ENCODE assay signal across 13 cellular contexts in genomic region chr3:189824629-189825312, GRCh38.
DNase-seq lines count a peak whose midpoint lies in the region; ATAC-seq and TF ChIP-seq lines count a peak whose summit lies in the region.
"Had no signal": no experiment of that assay in that cellular context is flagged by ENCODE, and none has a peak within 500 bp of the region (broad histone marks: within the 10 kb centered on the region; RNA-seq: fewer than 3 reads in every experiment).

No MANE protein-coding gene starts in this region.

- in situ Hi-C loops in IMR-90 (cut with MboI; ENCODE audit: low sequenced_read_pairs) (no loop called here), mammary epithelial cell (cut with MboI; ENCODE audit: low sequenced_read_pairs in 2 of 2) (no loop called here)

- no peak overlapping the region for H4K5ac ChIP-seq in IMR-90 (ENCODE audit: low read depth, low read length)

- H3K9me3 Mint-ChIP-seq in mesothelial cell of epicardium: peaks cover 3% of the 10 kb centered on the region
- H3K9me3 Mint-ChIP-seq: activated T-helper 1 cell treated with anti-CD3 and anti-CD28 coated beads, Interleukin-12 subunit alpha, Interleukin-12 subunit beta, Interleukin-2, Interleukin-4 antibody, amounts not matched to agents 30 ng/mL and 10 ng/mL and 1 ng/mL, durations not matched to agents 14 hours and 24 hours and 36 hours had no signal

- no peak overlapping the region for H3K18ac ChIP-seq in IMR-90 (ENCODE audit: low read depth, low read length)

- no peak for TF ChIP-seq CTCF in AG09319 (IDR thresholded peaks at IDR 0.05; ENCODE audit: low read depth, low read length)
- no peak for TF ChIP-seq CTCF in IMR-90 (conservative IDR thresholded peaks at IDR 0.05; ENCODE audit: low read depth, low read length)
- no peak for TF ChIP-seq CTCF in mammary epithelial cell (conservative IDR thresholded peaks at IDR 0.05 in 1 of 2, IDR thresholded peaks at IDR 0.05 in 1 of 2; ENCODE audit: extremely low read depth in 1 of 2, insufficient read depth in 1 of 2, low read depth in 1 of 2, low read length in 2 of 2)
- TF ChIP-seq CTCF in mesothelial cell of epicardium (IDR thresholded peaks at IDR 0.05; ENCODE audit: unreplicated experiment): no peak

- no peak overlapping the region for H2BK20ac ChIP-seq in IMR-90 (ENCODE audit: low read depth, low read length)

- H3K27me3 ChIP-seq in IMR-90 (ENCODE audit: control insufficient read depth, insufficient read depth, low read length) (no peaks in the 10 kb centered on the region), mammary epithelial cell (ENCODE audit: insufficient read depth, low read length) (no peaks in the 10 kb centered on the region)
- H3K27me3 ChIP-seq: spleen had no signal

- H2AFZ ChIP-seq in IMR-90 (replicated peaks; ENCODE audit: low read length, poor library complexity) (no peak overlapping the region), mammary epithelial cell (ENCODE audit: low read depth, low read length) (no peak overlapping the region)

- dilution Hi-C loops in IMR-90 (cut with HindIII; ENCODE audit: low sequenced_read_pairs, unreplicated experiment): no loop called here
- dilution Hi-C loops in mammary epithelial cell (cut with HindIII; ENCODE audit: low sequenced_read_pairs): no loop called here

- H3K4me2 ChIP-seq in IMR-90 (ENCODE audit: low read depth, low read length) (no peak overlapping the region), mammary epithelial cell (ENCODE audit: insufficient read depth, low read depth, low read length) (peak overlapping the region; percentile 76)

- no peak overlapping the region for H4K91ac ChIP-seq in IMR-90 (ENCODE audit: insufficient read depth, low read depth, low read length)

- no peak overlapping the region for H3K27ac ChIP-seq in IMR-90 (ENCODE audit: insufficient read depth, low read length)
- H3K27ac ChIP-seq in mammary epithelial cell (ENCODE audit: insufficient read depth, low read depth, low read length): peak overlapping the region; percentile 98
- H3K27ac ChIP-seq: lower lobe of right lung, spleen had no signal

- H3K4ac ChIP-seq in IMR-90 (ENCODE audit: low read depth, low read length): no peak overlapping the region

- no peak overlapping the region for H3K4me3 Mint-ChIP-seq in mesothelial cell of epicardium
- H3K4me3 Mint-ChIP-seq: activated T-helper 1 cell treated with anti-CD3 and anti-CD28 coated beads, Interleukin-12 subunit alpha, Interleukin-12 subunit beta, Interleukin-2, Interleukin-4 antibody, amounts not matched to agents 30 ng/mL and 10 ng/mL and 1 ng/mL, durations not matched to agents 14 hours and 24 hours and 36 hours had no signal

- no peak for TF ChIP-seq POLR2A in IMR-90 (IDR thresholded peaks at IDR 0.05; ENCODE audit: low read depth, low read length)

- peaks cover 57% of the 10 kb centered on the region for H3K4me1 Mint-ChIP-seq in mesothelial cell of epicardium

- H4K8ac ChIP-seq in IMR-90 (ENCODE audit: low read depth in 2 of 2, low read length in 2 of 2): no peak overlapping the region

- CTCF ChIA-PET in IMR-90 (lab: Yijun Ruan, JAX): no interaction called here
- CTCF ChIA-PET in mammary epithelial cell (lab: Charles Lee; ENCODE audit: low non-redundant PET): no interaction called here

- no peak overlapping the region for H2BK15ac ChIP-seq in IMR-90 (ENCODE audit: low read depth, low read length)

- DNase-seq in AG09319 (ENCODE audit: extremely low read depth, low read depth) (peak; percentile 7), IMR-90 (peak; percentile 91), mammary epithelial cell (peak; percentile 97), mesothelial cell of epicardium (ENCODE audit: low spot score in 2 of 2, unreplicated experiment in 2 of 2) (no peak), occipital lobe (lab: John Stamatoyannopoulos, UW) (no peak)
- DNase-seq: lower lobe of right lung; NCI-H774; spleen; stimulated activated naive CD4-positive, alpha-beta T cell had no signal

- H3K27me3 Mint-ChIP-seq in mesothelial cell of epicardium (ENCODE audit: low read depth): no peaks in the 10 kb centered on the region

- ATAC-seq in IMR-90 (ENCODE audit: low read depth) (peak; percentile 90), HG02763 (IDR thresholded peaks at IDR 0.05; ENCODE audit: unreplicated experiment) (no peak), GM19395 (IDR thresholded peaks at IDR 0.05; ENCODE audit: unreplicated experiment) (no peak), HG03045 (IDR thresholded peaks at IDR 0.05; ENCODE audit: unreplicated experiment) (no peak)
- ATAC-seq: lower lobe of right lung had no signal

- H3K9me3 ChIP-seq in IMR-90 (ENCODE audit: control insufficient read depth, insufficient read depth, low read length) (no peaks in the 10 kb centered on the region), mammary epithelial cell (replicated peaks; ENCODE audit: insufficient read depth, low read length) (no peaks in the 10 kb centered on the region)
- H3K9me3 ChIP-seq: lower lobe of right lung, spleen had no signal

- no peaks in the 10 kb centered on the region for H3K9me1 ChIP-seq in IMR-90 (ENCODE audit: insufficient read depth, low read length)

- H2AK9ac ChIP-seq in IMR-90 (replicated peaks; ENCODE audit: low read depth, low read length, poor library complexity): no peak overlapping the region

- H3K4me1 ChIP-seq in IMR-90 (ENCODE audit: control insufficient read depth, insufficient read depth, low read length) (no peaks in the 10 kb centered on the region; the same call in 1 of the 2 replicates), mammary epithelial cell (ENCODE audit: insufficient read depth, low read length) (peaks cover 48% of the 10 kb centered on the region)
- H3K4me1 ChIP-seq: lower lobe of right lung, spleen had no signal

- H2AK5ac ChIP-seq in IMR-90 (ENCODE audit: low read depth, low read length): no peak overlapping the region

- no peaks in the 10 kb centered on the region for H3K36me3 Mint-ChIP-seq in mesothelial cell of epicardium

- H3K79me1 ChIP-seq in IMR-90 (ENCODE audit: low read depth in 1 of 2, low read length in 2 of 2): no peaks in the 10 kb centered on the region

- H3K36me3 ChIP-seq in IMR-90 (ENCODE audit: control insufficient read depth, insufficient read depth, low read length): no peaks in the 10 kb centered on the region
- peaks cover 23% of the 10 kb centered on the region for H3K36me3 ChIP-seq in mammary epithelial cell (ENCODE audit: insufficient read depth, low read length)
- H3K36me3 ChIP-seq: lower lobe of right lung, spleen had no signal

- WGBS in IMR-90 (ENCODE audit: extremely low coverage in 2 of 2, insufficient read length in 1 of 2), 2 experiments: no CpG with 5 or more reads among the region's 5 CpGs
- 1% methylated on average over 5 of the region's 5 CpGs for WGBS in mammary epithelial cell (ENCODE audit: low coverage, missing lambda C conversion rate)

- H3K4me3 ChIP-seq in IMR-90 (ENCODE audit: insufficient read depth, low read depth, low read length): no peak overlapping the region
- peak overlapping the region in 2 of 3 experiments; percentile 27 to 31 for H3K4me3 ChIP-seq in mammary epithelial cell (replicated peaks in 1 of 3; ENCODE audit: insufficient read depth in 1 of 3, low read depth in 2 of 3, low read length in 3 of 3)
- H3K4me3 ChIP-seq: lower lobe of right lung, spleen had no signal

- H3K27ac Mint-ChIP-seq in mesothelial cell of epicardium: peak overlapping the region; percentile 85
- H3K27ac Mint-ChIP-seq: activated T-helper 1 cell treated with anti-CD3 and anti-CD28 coated beads, Interleukin-12 subunit alpha, Interleukin-12 subunit beta, Interleukin-2, Interleukin-4 antibody, amounts not matched to agents 30 ng/mL and 10 ng/mL and 1 ng/mL, durations not matched to agents 14 hours and 24 hours and 36 hours had no signal

- H3K79me2 ChIP-seq in mammary epithelial cell (ENCODE audit: insufficient read depth, low read length): peaks cover 79% of the 10 kb centered on the region

- no TSS peak for BruUV-seq in IMR-90 (replicated peaks; lab: Mats Ljungman, UMichigan)
- BruUV-seq in mammary epithelial cell (replicated peaks; lab: Mats Ljungman, UMichigan): TSS peak; percentile 5

- POLR2A ChIA-PET in IMR-90 (lab: Charles Lee; ENCODE audit: unreplicated experiment): no interaction called here

- H3K56ac ChIP-seq in IMR-90 (ENCODE audit: extremely low read depth, insufficient read depth, low read length): no peak overlapping the region

- no peak overlapping the region for H3K23ac ChIP-seq in IMR-90 (ENCODE audit: low read depth, low read length)

- intact Hi-C loops in IMR-90 (cut with micrococcal nuclease) (no loop called here), mammary epithelial cell (cut with micrococcal nuclease) (loop anchor here (1.0 to 2.0 kb wide), 2 partner anchors 10 to 38 kb away; no protein-coding TSS in a partner anchor)

- H4K20me1 ChIP-seq in IMR-90 (ENCODE audit: insufficient read depth, low read length) (no peaks in the 10 kb centered on the region), mammary epithelial cell (ENCODE audit: insufficient read depth, low read length) (no peaks in the 10 kb centered on the region)

- H3K14ac ChIP-seq in IMR-90 (replicated peaks; ENCODE audit: low read depth, low read length): no peak overlapping the region

- H2BK120ac ChIP-seq in IMR-90 (ENCODE audit: low read depth, low read length): no peak overlapping the region

- TF ChIP-seq RAD21 in IMR-90 (IDR thresholded peaks at IDR 0.05; ENCODE audit: low read length): no peak

- H2BK5ac ChIP-seq in IMR-90 (ENCODE audit: low read depth, low read length, poor library complexity, severe bottlenecking): no peak overlapping the region

- H3K9ac ChIP-seq in IMR-90 (ENCODE audit: low read depth, low read length): no peak overlapping the region
- H3K9ac ChIP-seq in mammary epithelial cell (ENCODE audit: insufficient read depth, low read length): peak overlapping the region; percentile 89

TF ChIP-seq in IMR-90, 13 proteins besides CTCF, POLR2A, EP300 and RAD21:
- TF ChIP-seq ELK1 (IDR thresholded peaks at IDR 0.05; ENCODE audit: borderline replicate concordance, low read depth, low read length): no peak
- TF ChIP-seq FOS (IDR thresholded peaks at IDR 0.05; ENCODE audit: low read depth, low read length): peak; percentile 53; the same call in 1 of the 2 replicates
- no peak for TF ChIP-seq RCOR1 (IDR thresholded peaks at IDR 0.05; ENCODE audit: insufficient replicate concordance, low read length)

Comparison
In these comparisons a context has a peak if more than half of its experiments do, and no peak if none do; other contexts are left out.
1. DNase-seq: peak in AG09319 (single experiment), IMR-90 (single experiment) and mammary epithelial cell (single experiment); none in mesothelial cell of epicardium (0 of 2) and occipital lobe (single experiment).